26 cellular contexts compared by ENCODE assay signal in the genomic region with DNA sequence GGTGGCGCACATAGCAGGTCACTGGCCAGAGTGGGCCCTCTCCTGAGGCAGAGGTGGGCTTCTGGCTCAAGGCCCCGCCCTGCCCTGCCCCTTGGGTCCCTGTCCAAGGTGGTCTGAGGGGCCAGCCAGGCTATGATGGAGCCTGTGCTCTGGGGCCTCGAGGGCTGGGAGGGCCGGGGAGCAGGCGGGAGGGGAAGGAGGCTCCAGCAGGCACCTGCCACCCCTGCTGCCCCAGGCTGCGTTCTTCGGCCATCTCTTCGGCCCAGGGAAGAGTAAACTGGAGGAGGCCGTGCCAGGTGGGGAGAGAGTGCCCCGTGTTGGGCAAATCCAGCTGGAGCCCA. TPM values are rescaled to one million over a fixed set of nuclear protein-coding genes. Genes with fewer than 3 reads are reported as not detected.
"Had no signal": no experiment of that assay in that cellular context is flagged by ENCODE, and none has a peak within 500 bp of the region (broad histone marks: within the 10 kb centered on the region; RNA-seq: fewer than 3 reads in every experiment).

No MANE protein-coding gene starts in this region.

- FAIRE-seq: HepG2 had no signal

- DNase-seq: KBM-7, MV-4-11, NCI-H1048, NCI-H1105, NCI-H1417, NCI-H146, NCI-H1694 treated with DMSO at 0.1 percent for 48 hours, NCI-H1930, NCI-H2081, NCI-H2107, NCI-H2227 treated with DMSO at 0.1 percent for 48 hours, NCI-H524, NCI-H69, NCI-H774, PC-3, SHP77 treated with DMSO at 0.1 percent for 48 hours, SJCRH30 had no signal

- H3K36me3 ChIP-seq: SJCRH30 had no signal

- H3K4me3 ChIP-seq: SJCRH30 had no signal

- ATAC-seq: HepG2, Panc1, PC-3 had no signal

- H3K9me3 ChIP-seq: SJCRH30 had no signal

- H3K27ac ChIP-seq: RWPE1, SJCRH30 had no signal

RNA-seq across cellular contexts. Expression of a gene that starts 14.6 kb away (rescaled TPM):
- total RNA-seq: OCI-LY7 had no signal
- polyA plus RNA-seq: IgD-negative memory B cell had no signal

RNA-seq across cellular contexts. Expression of a gene that starts 27.8 kb away (rescaled TPM):
- total RNA-seq: HepG2, HT1080, LHCN-M2, MCF 10A, NCI-H460, OCI-LY7, PC-3, SJCRH30 had no signal
- polyA plus RNA-seq: HepG2, IgD-negative memory B cell had no signal
